ENCODE assay signal across 8 cellular contexts in genomic region chr9:70413427-70413797, GRCh38. TPM values are rescaled to one million over a fixed set of nuclear protein-coding genes. Genes with fewer than 3 reads are reported as not detected.
DNase-seq lines count a peak whose midpoint lies in the region; ATAC-seq, FAIRE-seq and TF ChIP-seq lines count a peak whose summit lies in the region.

No MANE protein-coding gene starts in this region.

- no peaks in the 10 kb centered on the region; a peak in 3 of 22 replicates for H3K27me3 ChIP-seq in BLaER1 treated with 17β-estradiol and CSF1 and Interleukin-3, amounts not matched to agents 10 nM and 100 nM
- H3K27me3 ChIP-seq in SJCRH30 (no peaks in the 10 kb centered on the region), colonic mucosa (no peaks in the 10 kb centered on the region), lung (ENCODE audit: control insufficient read depth, insufficient read depth) (no peaks in the 10 kb centered on the region), tibial artery (no peaks in the 10 kb centered on the region)

- H3K9ac ChIP-seq in BLaER1 treated with 17β-estradiol and CSF1 and Interleukin-3, amounts not matched to agents 10 nM and 100 nM, result peak overlapping the region; percentile 87 to 97 (median 95)
- peak overlapping the region; percentile 100 for H3K9ac ChIP-seq in colonic mucosa (ENCODE audit: low read depth in 2 of 2, low read length in 2 of 2)

- TF ChIP-seq CTCF in colonic mucosa (IDR thresholded peaks at IDR 0.05) (no peak), lung (IDR thresholded peaks at IDR 0.05; ENCODE audit: control extremely low read depth, extremely low read depth) (no peak), tibial artery (IDR thresholded peaks at IDR 0.05) (no peak)

- H4K20me1 ChIP-seq in BLaER1 treated with 17β-estradiol and CSF1 and Interleukin-3, amounts not matched to agents 10 nM and 100 nM, result peaks cover 0 to 26% (median 9%) of the 10 kb centered on the region in 11 experiments; a peak in 8 of 22 replicates

- no peak for FAIRE-seq in GM19239 (lab: Jason Lieb, UNC)

- peak overlapping the region; percentile 76 to 94 (median 88) for H3K4me3 ChIP-seq in BLaER1 treated with 17β-estradiol and CSF1 and Interleukin-3, amounts not matched to agents 10 nM and 100 nM
- H3K4me3 ChIP-seq in SJCRH30, result peak overlapping the region; percentile 67
- H3K4me3 ChIP-seq in colonic mucosa, result peak overlapping the region; percentile 65
- peak overlapping the region; percentile 92 for H3K4me3 ChIP-seq in lung
- H3K4me3 ChIP-seq in tibial artery, result peak overlapping the region; percentile 94 to 97

- no peaks in the 10 kb centered on the region for H3K9me3 ChIP-seq in BLaER1 treated with 17β-estradiol and CSF1 and Interleukin-3, amounts not matched to agents 10 nM and 100 nM (replicated peaks in 1 of 11)
- H3K9me3 ChIP-seq in SJCRH30 (replicated peaks) (no peaks in the 10 kb centered on the region), colonic mucosa (no peaks in the 10 kb centered on the region), lung (ENCODE audit: control insufficient read depth in 2 of 2, insufficient read depth in 1 of 2, low read length in 1 of 2) (no peaks in the 10 kb centered on the region), tibial artery (no peaks in the 10 kb centered on the region)

- intact Hi-C loops in colonic mucosa (cut with DNase I), result loop anchor here (5.0 kb wide), 1 partner anchor 69 kb away; no protein-coding TSS in a partner anchor
- intact Hi-C loops in tibial artery (cut with DNase I; ENCODE audit: low total_unique reads), result loop anchor here (2.0 to 5.0 kb wide), 3 partner anchors 174 to 1949 kb away; no protein-coding TSS in a partner anchor

- H3K36me3 ChIP-seq in BLaER1 treated with 17β-estradiol and CSF1 and Interleukin-3, amounts not matched to agents 10 nM and 100 nM, result peaks cover 0 to under 1% (median 0%) of the 10 kb centered on the region in 11 experiments; a peak in 1 of 22 replicates
- H3K36me3 ChIP-seq in SJCRH30 (no peaks in the 10 kb centered on the region), colonic mucosa (no peaks in the 10 kb centered on the region), lung (ENCODE audit: control insufficient read depth in 2 of 2, insufficient read depth in 2 of 2, low read length in 2 of 2) (no peaks in the 10 kb centered on the region), tibial artery (peaks cover 0 to 11% (median 3%) of the 10 kb centered on the region in 3 donors)

- H3K4me1 ChIP-seq in BLaER1 treated with 17β-estradiol and CSF1 and Interleukin-3, amounts not matched to agents 10 nM and 100 nM, result peaks cover 47 to 66% (median 56%) of the 10 kb centered on the region in 10 experiments
- peaks cover 10% of the 10 kb centered on the region for H3K4me1 ChIP-seq in SJCRH30
- H3K4me1 ChIP-seq in colonic mucosa, result peaks cover 7% of the 10 kb centered on the region
- H3K4me1 ChIP-seq in lung (ENCODE audit: control insufficient read depth in 2 of 2, insufficient read depth in 2 of 2, low read length in 2 of 2), result peaks cover 3 to 7% of the 10 kb centered on the region in 2 donors
- peaks cover 0 to 54% (median 31%) of the 10 kb centered on the region in 4 donors for H3K4me1 ChIP-seq in tibial artery

- ATAC-seq in HG03025 (IDR thresholded peaks at IDR 0.05; ENCODE audit: low FRiP score, unreplicated experiment) (peak; percentile 9), lung (ENCODE audit: insufficient read depth, low FRiP score) (no peak)

- peak overlapping the region; percentile 82 to 98 (median 94) for H3K4me2 ChIP-seq in BLaER1 treated with 17β-estradiol and CSF1 and Interleukin-3, amounts not matched to agents 10 nM and 100 nM

- DNase-seq in SJCRH30, result peak; percentile 74 to 77
- no peak for DNase-seq in colonic mucosa
- DNase-seq in lung (ENCODE audit: low spot score), result no peak
- DNase-seq in tibial artery, result no peak
- no peak for DNase-seq in GM19239 (ENCODE audit: insufficient read length, low spot score)

- WGBS in lung, 2 donors, result 0% methylated on average over 40 to 60 of the region's 60 CpGs

- peak overlapping the region; percentile 87 to 96 (median 93) for H3K27ac ChIP-seq in BLaER1 treated with 17β-estradiol and CSF1 and Interleukin-3, amounts not matched to agents 10 nM and 100 nM
- H3K27ac ChIP-seq in SJCRH30 (peak overlapping the region; percentile 67), colonic mucosa (peak overlapping the region; percentile 99), lung (ENCODE audit: low read depth in 1 of 2, low read length in 1 of 2) (peak overlapping the region; percentile 100), tibial artery (peak overlapping the region; percentile 100)

- peak; percentile 11 for TF ChIP-seq POLR2A in GM18526 (IDR thresholded peaks at IDR 0.05; ENCODE audit: extremely low read depth, insufficient read length)

RNA-seq across cellular contexts. Expression of gene KLF9, which starts 1.0 kb away (rescaled TPM):
- 13.4 and 14.4 TPM in 2 replicates for total RNA-seq in SJCRH30 (2014; rRNA removed; shearing (Covaris generic))
- 10 to 100 TPM; 13.5 to 18.8 TPM for total RNA-seq in colonic mucosa
- 10 to 100 TPM; 34.8 to 61.5 TPM for total RNA-seq in lung
- 10 to 100 TPM; 16.0 to 49.8 TPM for polyA plus RNA-seq in lung

Comparison
In these comparisons a context has a peak if more than half of its experiments do, and no peak if none do; other contexts are left out.
1. DNase-seq: peak in SJCRH30 (2 of 2); none in colonic mucosa (single experiment), lung (single experiment), tibial artery (0 of 2) and GM19239 (single experiment).
2. Peak in every context shown above with its lines, with median percentiles within 50 percentile points of each other: H3K27ac ChIP-seq and H3K4me3 ChIP-seq.